In the genomic region with DNA sequence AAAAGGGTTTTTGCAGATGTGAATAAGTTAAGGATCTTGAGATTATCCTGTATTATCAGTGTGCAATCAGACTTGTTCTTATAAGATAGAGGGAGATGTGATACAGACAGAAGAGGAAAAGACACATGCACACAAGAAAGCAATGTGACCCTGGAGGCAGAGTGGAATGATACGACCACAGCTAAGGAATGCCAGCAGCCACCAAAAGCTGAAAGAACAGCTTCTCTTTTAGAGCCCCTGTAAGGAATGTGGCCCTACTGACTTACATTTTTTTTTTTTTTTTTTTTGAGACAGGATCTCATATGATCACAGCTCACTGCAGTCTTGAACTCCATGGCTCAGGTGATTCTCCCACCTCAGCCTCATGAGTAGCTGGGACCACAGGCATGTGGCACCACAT, we compare ENCODE assay signal across 26 cellular contexts.
"Had no signal": no experiment of that assay in that cellular context is flagged by ENCODE, and none has a peak within 500 bp of the region (broad histone marks: within the 10 kb centered on the region; RNA-seq: fewer than 3 reads in every experiment).

No MANE protein-coding gene starts in this region.

- H3K27me3 Mint-ChIP-seq: naive B cell; stimulated activated naive CD8-positive, alpha-beta T cell treated with anti-CD3 and anti-CD28 coated beads, Interleukin-15, Interleukin-2, amounts not matched to agents 100 ng/mL and 50 ng/mL, for 24 hours; type B pancreatic cell had no signal

- H3K4me3 Mint-ChIP-seq: mesothelial cell of epicardium; naive B cell; natural killer cell; nephron progenitor cell; stimulated activated effector memory CD8-positive, alpha-beta T cell treated with anti-CD3 and anti-CD28 coated beads, Interleukin-12 subunit alpha, Interleukin-12 subunit beta, amount 100 ng/mL, for 72 hours; stimulated activated naive CD8-positive, alpha-beta T cell treated with anti-CD3 and anti-CD28 coated beads, Interleukin-15, Interleukin-2, amounts not matched to agents 100 ng/mL and 50 ng/mL, for 24 hours; type B pancreatic cell had no signal

- H3K36me3 ChIP-seq: left lung, lower lobe of right lung, pancreas, prostate gland, suprapubic skin, thoracic aorta, tibial artery, uterus had no signal

- H3K27ac Mint-ChIP-seq: mesothelial cell of epicardium; naive B cell; natural killer cell; nephron progenitor cell; stimulated activated effector memory CD8-positive, alpha-beta T cell treated with anti-CD3 and anti-CD28 coated beads, Interleukin-12 subunit alpha, Interleukin-12 subunit beta, amount 100 ng/mL, for 72 hours; stimulated activated naive CD8-positive, alpha-beta T cell treated with anti-CD3 and anti-CD28 coated beads, Interleukin-15, Interleukin-2, amounts not matched to agents 100 ng/mL and 50 ng/mL, for 24 hours; type B pancreatic cell had no signal

- H3K4me3 ChIP-seq: left lung, lower lobe of right lung, pancreas, prostate gland, skin epidermis, suprapubic skin, thoracic aorta, tibial artery, uterus had no signal

- H3K9me3 Mint-ChIP-seq: type B pancreatic cell had no signal

- H3K36me3 Mint-ChIP-seq: naive B cell; natural killer cell; stimulated activated effector memory CD8-positive, alpha-beta T cell treated with anti-CD3 and anti-CD28 coated beads, Interleukin-12 subunit alpha, Interleukin-12 subunit beta, amount 100 ng/mL, for 72 hours; type B pancreatic cell had no signal

- H3K4me1 Mint-ChIP-seq: naive B cell; natural killer cell; stimulated activated effector memory CD8-positive, alpha-beta T cell treated with anti-CD3 and anti-CD28 coated beads, Interleukin-12 subunit alpha, Interleukin-12 subunit beta, amount 100 ng/mL, for 72 hours had no signal

- DNase-seq: hippocampal formation; kidney; left colon; left lung; lower lobe of right lung; mammary epithelial cell; mesenchymal stem cell; naive B cell; natural killer cell; nephron progenitor cell; pancreas; posterior cingulate gyrus; retina; right cardiac atrium; stimulated activated CD4-positive, alpha-beta T cell treated with anti-CD3 and anti-CD28 coated beads, Interleukin-4, amount 100 ng/mL, for 24 hours; stimulated activated naive CD4-positive, alpha-beta T cell; tibial artery; uterus had no signal

- H3K27ac ChIP-seq: left lung, lower lobe of right lung, pancreas, prostate gland, skin epidermis, suprapubic skin, thoracic aorta, tibial artery, uterus had no signal

- H3K9me3 ChIP-seq: pancreas, prostate gland, thoracic aorta, tibial artery, uterus had no signal

- H3K4me1 ChIP-seq: left lung, lower lobe of right lung, pancreas, prostate gland, suprapubic skin, tibial artery, uterus had no signal

- H3K27me3 ChIP-seq: left lung, pancreas, suprapubic skin, tibial artery, uterus had no signal
